19 cellular contexts compared by ENCODE assay signal in the genomic region with DNA sequence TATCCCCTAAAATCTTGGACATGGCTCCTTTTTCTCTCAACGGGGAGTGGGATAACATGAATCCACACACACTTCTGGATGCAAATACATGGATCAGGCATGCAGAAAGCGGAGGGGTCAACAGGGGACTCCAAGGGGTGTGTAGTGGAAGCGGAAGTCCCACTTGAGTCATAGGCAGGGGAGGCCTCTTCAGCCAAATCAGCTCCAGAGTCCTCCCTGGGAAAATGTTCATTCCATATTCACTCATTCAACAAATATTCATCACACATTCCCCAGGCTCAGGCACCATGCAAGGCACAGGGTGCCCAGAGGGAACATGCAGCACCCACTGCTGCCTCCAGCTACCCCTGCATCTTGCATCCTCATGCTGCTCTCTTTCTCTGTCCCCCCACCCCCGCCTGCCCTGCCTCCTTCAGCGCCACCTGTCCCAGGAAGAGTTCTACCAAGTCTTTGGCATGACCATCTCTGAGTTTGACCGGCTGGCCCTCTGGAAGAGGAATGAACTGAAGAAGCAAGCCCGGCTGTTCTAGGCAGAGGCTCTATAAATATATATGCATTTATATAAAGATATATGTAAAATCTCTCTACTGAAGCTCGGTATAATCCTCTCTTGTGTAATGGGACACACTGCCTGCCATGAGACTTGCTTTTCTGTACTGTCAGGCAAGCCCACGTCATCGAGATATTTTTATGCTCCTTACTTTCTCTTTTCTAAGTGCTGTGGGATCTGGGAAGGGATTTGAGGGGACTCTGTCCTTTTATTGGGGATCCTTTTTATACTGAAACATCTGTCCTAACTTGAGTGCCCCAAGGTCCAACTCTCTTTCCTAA. TPM values are rescaled to one million over a fixed set of nuclear protein-coding genes. Genes with fewer than 3 reads are reported as not detected.
A peak's percentile ranks its signal among the peaks of the same experiment; 100 is the strongest.
DNase-seq lines count a peak whose midpoint lies in the region; ATAC-seq, FAIRE-seq and TF ChIP-seq lines count a peak whose summit lies in the region.
"Had no signal": no experiment of that assay in that cellular context is flagged by ENCODE, and none has a peak within 500 bp of the region (broad histone marks: within the 10 kb centered on the region; RNA-seq: fewer than 3 reads in every experiment).

No MANE protein-coding gene starts in this region.

- H2AK5ac ChIP-seq in H9 (ENCODE audit: insufficient read length, low read length), result no peak overlapping the region

- no peaks in the 10 kb centered on the region for H3K23me2 ChIP-seq in H9 (ENCODE audit: insufficient read length, low read depth, low read length, poor library complexity, severe bottlenecking)

- no peak overlapping the region for H2BK15ac ChIP-seq in H9 (ENCODE audit: low read depth, low read length)

- no peak overlapping the region for H3K4ac ChIP-seq in H9 (ENCODE audit: low read depth, low read length)

- ATAC-seq in HG02763 (IDR thresholded peaks at IDR 0.05; ENCODE audit: unreplicated experiment), result no peak
- ATAC-seq: left colon had no signal

- H4K20me1 ChIP-seq in H9 (ENCODE audit: control insufficient read depth, insufficient read depth, insufficient read length), result no peaks in the 10 kb centered on the region
- no peaks in the 10 kb centered on the region for H4K20me1 ChIP-seq in hepatocyte (ENCODE audit: insufficient read depth, poor library complexity, severe bottlenecking)

- H3K4me2 ChIP-seq in H9 (ENCODE audit: insufficient read depth, insufficient read length, low read length) (no peak overlapping the region), hepatocyte (no peak overlapping the region)
- H3K4me2 ChIP-seq: PC-9 had no signal

- no peaks in the 10 kb centered on the region for H3K79me1 ChIP-seq in H9 (ENCODE audit: insufficient read depth, low read depth, low read length, poor library complexity, severe bottlenecking)

- no peak for FAIRE-seq in frontal cortex (lab: Jason Lieb, UNC)

- TF ChIP-seq CTCF in H9 (conservative IDR thresholded peaks at IDR 0.05) (no peak), epithelial cell of proximal tubule (conservative IDR thresholded peaks at IDR 0.05; ENCODE audit: low read depth, low read length) (no peak), hepatocyte (IDR thresholded peaks at IDR 0.05; ENCODE audit: poor library complexity) (no peak)

- no peak overlapping the region for H3K4me3 ChIP-seq in SJSA1
- H3K4me3 ChIP-seq in epithelial cell of proximal tubule (ENCODE audit: low read depth, low read length), result no peak overlapping the region
- no peak overlapping the region for H3K4me3 ChIP-seq in hepatocyte
- H3K4me3 ChIP-seq: PC-9, spleen had no signal

- H4K91ac ChIP-seq in H9 (ENCODE audit: insufficient read length, low read depth, low read length), result no peak overlapping the region

- H3K9me2 ChIP-seq in hepatocyte (replicated peaks; ENCODE audit: insufficient read depth), result no peaks in the 10 kb centered on the region

- H3K56ac ChIP-seq in H9 (ENCODE audit: insufficient read length, low read depth, low read length), result no peak overlapping the region

- H3K4me1 Mint-ChIP-seq in H9, result 0 out of 4 replicates have a peak, but pooled peaks cover 0 to 3% of the 10 kb centered on the region in 2 experiments
- H3K4me1 Mint-ChIP-seq: central memory CD8-positive, alpha-beta T cell had no signal

- no peaks in the 10 kb centered on the region for H3K27me3 ChIP-seq in H9 (ENCODE audit: insufficient read depth, low read length)
- H3K27me3 ChIP-seq in SJSA1 (replicated peaks), result no peaks in the 10 kb centered on the region
- peaks cover 44% of the 10 kb centered on the region for H3K27me3 ChIP-seq in hepatocyte

- H3K27me3 Mint-ChIP-seq in H9 (ENCODE audit: low read depth), result peaks cover 48% of the 10 kb centered on the region

- H3K4me1 ChIP-seq in H9 (ENCODE audit: insufficient read depth, low read length) (no peaks in the 10 kb centered on the region), SJSA1 (replicated peaks) (peaks cover 34% of the 10 kb centered on the region), hepatocyte (ENCODE audit: insufficient read depth) (no peaks in the 10 kb centered on the region)
- H3K4me1 ChIP-seq: parathyroid adenoma, spleen had no signal

- H2BK20ac ChIP-seq in H9 (ENCODE audit: low read depth, low read length, poor library complexity, severe bottlenecking), result no peak overlapping the region

- peaks cover 14% of the 10 kb centered on the region for H3K36me3 ChIP-seq in SJSA1
- H3K36me3 ChIP-seq in hepatocyte (replicated peaks; ENCODE audit: insufficient read depth, low read depth), result no peaks in the 10 kb centered on the region
- H3K36me3 ChIP-seq: spleen had no signal

- no peak overlapping the region for H2BK120ac ChIP-seq in H9 (ENCODE audit: low read depth, low read length, poor library complexity, severe bottlenecking)

- WGBS in H9 (ENCODE audit: extremely low coverage, insufficient read length, low lambda C conversion rate), result no CpG with 5 or more reads among the region's 10 CpGs
- 81% methylated on average over 10 of the region's 10 CpGs for WGBS in hepatocyte (ENCODE audit: low lambda C conversion rate, missing lambda C conversion rate)

- H3K9me3 Mint-ChIP-seq in H9, result no peaks in the 10 kb centered on the region
- H3K9me3 Mint-ChIP-seq: central memory CD8-positive, alpha-beta T cell had no signal

- no peak overlapping the region for H3K23ac ChIP-seq in H9 (ENCODE audit: insufficient read length, low read depth, low read length)

- peak overlapping the region in 1 of 3 experiments; percentile 40; a peak in 1 of 7 replicates for H3K27ac Mint-ChIP-seq in H9
- H3K27ac Mint-ChIP-seq: CD14-positive monocyte had no signal

- no peak overlapping the region for H4K5ac ChIP-seq in H9 (ENCODE audit: insufficient read length, low read depth, low read length)

- H3K79me2 ChIP-seq in H9 (ENCODE audit: insufficient read depth, low read length), result no peaks in the 10 kb centered on the region
- no peaks in the 10 kb centered on the region for H3K79me2 ChIP-seq in hepatocyte
- H3K79me2 ChIP-seq: parathyroid adenoma had no signal

- H3K4me3 Mint-ChIP-seq in H9, result no peak overlapping the region
- H3K4me3 Mint-ChIP-seq: CD14-positive monocyte; central memory CD8-positive, alpha-beta T cell had no signal

- no peak overlapping the region for H2BK5ac ChIP-seq in H9 (ENCODE audit: insufficient read length, low read length)

- 0 out of 2 replicates have a peak overlapping the region, but pooled peaks have one; percentile 41 for H3K14ac ChIP-seq in H9 (ENCODE audit: insufficient read depth, low read length)

- H3K27ac ChIP-seq in H9 (ENCODE audit: insufficient read length, low read depth, low read length), result no peak overlapping the region
- H3K27ac ChIP-seq in SJSA1, result peak overlapping the region; percentile 77
- H3K27ac ChIP-seq in hepatocyte, result no peak overlapping the region
- H3K27ac ChIP-seq: parathyroid adenoma, PC-9, spleen had no signal

- H3K9me3 ChIP-seq in H9 (ENCODE audit: control insufficient read depth, low read depth, low read length) (no peaks in the 10 kb centered on the region), SJSA1 (replicated peaks) (no peaks in the 10 kb centered on the region), hepatocyte (ENCODE audit: low read depth) (no peaks in the 10 kb centered on the region)
- H3K9me3 ChIP-seq: spleen had no signal

- H4K8ac ChIP-seq in H9 (replicated peaks; ENCODE audit: insufficient read length, low read depth, low read length), result no peak overlapping the region

- no peak overlapping the region for H2AFZ ChIP-seq in H9 (ENCODE audit: low read length)
- H2AFZ ChIP-seq in hepatocyte, result no peak overlapping the region
- H2AFZ ChIP-seq: parathyroid adenoma, PC-9 had no signal

- H3K18ac ChIP-seq in H9 (ENCODE audit: insufficient read length, low read depth, low read length), result no peak overlapping the region

- H3K36me3 Mint-ChIP-seq in H9 (ENCODE audit: insufficient read depth in 1 of 3, low read depth in 3 of 3), result no peaks in the 10 kb centered on the region
- H3K36me3 Mint-ChIP-seq: CD14-positive monocyte had no signal

- H2BK12ac ChIP-seq in H9 (ENCODE audit: insufficient read length, low read depth, low read length), result no peak overlapping the region

- DNase-seq in H9 (no peak), SJSA1 (ENCODE audit: low read depth in 1 of 2, low spot score in 2 of 2) (peak; percentile 62 to 74), epithelial cell of proximal tubule (ENCODE audit: low read depth) (peak; percentile 69), superior temporal gyrus (ENCODE audit: extremely low spot score) (peak; percentile 54), hepatocyte (ENCODE audit: low spot score) (no peak), T1000 (lab: John Stamatoyannopoulos, UW) (no peak), frontal cortex (ENCODE audit: low spot score in 2 of 2) (no peak)
- DNase-seq: activated naive CD4-positive, alpha-beta T cell treated with Interleukin-2 at 50 U/mL for 16 hours; DMS79 treated with DMSO at 0.1 percent for 48 hours; left colon; NCI-H187 treated with DMSO at 0.1 percent for 48 hours; NCI-H526 treated with DMSO at 0.1 percent for 48 hours; PC-9; spleen; stimulated activated naive CD4-positive, alpha-beta T cell had no signal

- no peak overlapping the region for H3K9ac ChIP-seq in H9 (ENCODE audit: extremely low read depth, insufficient read length, low read length)
- H3K9ac ChIP-seq: parathyroid adenoma had no signal

- no peak overlapping the region for H3T11ph ChIP-seq in H9 (ENCODE audit: low read length)

RNA-seq across cellular contexts. Expression of a gene that starts 13.6 kb away (rescaled TPM):
- total RNA-seq in H9 (2021) (1.8 and 2.0 TPM in 2 replicates), epithelial cell of proximal tubule (17.2 and 27.2 TPM in 2 replicates), hepatocyte (1.2 and 1.3 TPM in 2 replicates), frontal cortex (4.9 TPM)
- 26.6 and 33.2 TPM in 2 replicates for total RNA-seq in SJSA1 (2014; rRNA removed; shearing (Covaris generic))
- 1.8 and 2.3 TPM in 2 replicates for polyA plus RNA-seq in hepatocyte
- polyA plus RNA-seq: CD14-positive monocyte had no signal

Comparison
In these comparisons a context has a peak if more than half of its experiments do, and no peak if none do; other contexts are left out.
1. DNase-seq: peak in SJSA1 (2 of 2), epithelial cell of proximal tubule (single experiment) and superior temporal gyrus (single experiment); none in H9 (single experiment), hepatocyte (single experiment), T1000 (single experiment) and frontal cortex (0 of 2).